12 cellular contexts compared by ENCODE assay signal in the genomic region with DNA sequence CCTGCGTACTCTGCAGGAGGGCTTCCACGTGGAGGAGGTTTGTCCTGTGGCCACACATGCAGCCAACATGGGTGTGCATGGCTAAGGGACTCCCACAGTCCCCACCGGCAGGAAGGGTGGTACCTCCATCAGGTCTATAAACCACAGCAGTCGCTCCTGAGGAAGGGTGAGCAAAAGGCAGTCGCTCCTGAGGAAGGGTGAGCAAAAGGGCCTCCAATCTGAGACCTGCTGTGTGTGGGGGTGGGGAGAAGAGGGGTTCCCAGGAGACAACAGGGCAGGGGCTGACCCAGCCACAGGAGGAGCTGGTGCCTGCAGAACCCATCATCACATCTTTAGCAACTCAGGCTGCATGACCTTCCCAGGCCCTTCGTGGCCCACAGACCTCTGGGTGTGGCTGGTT. TPM values are rescaled to one million over a fixed set of nuclear protein-coding genes. Genes with fewer than 3 reads are reported as not detected.
DNase-seq lines count a peak whose midpoint lies in the region; ATAC-seq and TF ChIP-seq lines count a peak whose summit lies in the region.
"Had no signal": no experiment of that assay in that cellular context is flagged by ENCODE, and none has a peak within 500 bp of the region (broad histone marks: within the 10 kb centered on the region; RNA-seq: fewer than 3 reads in every experiment).

No MANE protein-coding gene starts in this region.

- ATAC-seq in IMR-90 (ENCODE audit: low read depth) (no peak), HG02610 (IDR thresholded peaks at IDR 0.05; ENCODE audit: unreplicated experiment) (no peak)
- ATAC-seq in stimulated activated effector memory CD8-positive, alpha-beta T cell treated with anti-CD3 and anti-CD28 coated beads, Interleukin-12 subunit alpha, Interleukin-12 subunit beta, amount 100 ng/mL, for 72 hours: no peak

- H3K9ac ChIP-seq in IMR-90 (ENCODE audit: low read depth, low read length): no peak overlapping the region
- H3K9ac ChIP-seq in mesendoderm (ENCODE audit: low read length): no peak overlapping the region
- H3K9ac ChIP-seq: GM23248 had no signal

- peak overlapping the region in 1 of 2 donors; percentile 13 for H3K4me3 ChIP-seq in CD4-positive, alpha-beta memory T cell (ENCODE audit: low read length in 2 of 2)
- H3K4me3 ChIP-seq in IMR-90 (ENCODE audit: insufficient read depth, low read depth, low read length) (no peak overlapping the region), hepatocyte (no peak overlapping the region), mesendoderm (ENCODE audit: low read length) (no peak overlapping the region)
- H3K4me3 ChIP-seq: A549, GM23248 had no signal

- H3K9me1 ChIP-seq in IMR-90 (ENCODE audit: insufficient read depth, low read length): peaks cover 8% of the 10 kb centered on the region; the same call in 1 of the 2 replicates

- H3K79me1 ChIP-seq in IMR-90 (ENCODE audit: low read depth in 1 of 2, low read length in 2 of 2) (no peaks in the 10 kb centered on the region), mesendoderm (ENCODE audit: low read length) (no peaks in the 10 kb centered on the region)

- no peaks in the 10 kb centered on the region for H3K9me3 ChIP-seq in CD4-positive, alpha-beta memory T cell (ENCODE audit: control insufficient read depth in 1 of 2, low read length in 2 of 2)
- H3K9me3 ChIP-seq in IMR-90 (ENCODE audit: control insufficient read depth, insufficient read depth, low read length) (no peaks in the 10 kb centered on the region), hepatocyte (ENCODE audit: low read depth) (no peaks in the 10 kb centered on the region)
- H3K9me3 ChIP-seq: A549 had no signal

- H3K4ac ChIP-seq in IMR-90 (ENCODE audit: low read depth, low read length) (no peak overlapping the region), mesendoderm (ENCODE audit: low read depth, low read length) (no peak overlapping the region)

- no peak for TF ChIP-seq POLR2A in IMR-90 (IDR thresholded peaks at IDR 0.05; ENCODE audit: low read depth, low read length)

- H2BK20ac ChIP-seq in IMR-90 (ENCODE audit: low read depth, low read length): no peak overlapping the region

- intact Hi-C loops in CD4-positive, alpha-beta memory T cell (cut with micrococcal nuclease): no loop called here
- intact Hi-C loops in IMR-90 (cut with micrococcal nuclease) (no loop called here), Calu3 (cut with micrococcal nuclease; ENCODE audit: unreplicated experiment) (no loop called here)

- H2BK5ac ChIP-seq in IMR-90 (ENCODE audit: low read depth, low read length, poor library complexity, severe bottlenecking): no peak overlapping the region
- H2BK5ac ChIP-seq in mesendoderm (ENCODE audit: low read length): no peak overlapping the region

- no peak overlapping the region for H4K5ac ChIP-seq in IMR-90 (ENCODE audit: low read depth, low read length)
- no peak overlapping the region for H4K5ac ChIP-seq in mesendoderm (ENCODE audit: low read length)

- no peak for TF ChIP-seq CTCF in IMR-90 (conservative IDR thresholded peaks at IDR 0.05; ENCODE audit: low read depth, low read length)
- TF ChIP-seq CTCF in hepatocyte (IDR thresholded peaks at IDR 0.05; ENCODE audit: poor library complexity): no peak
- no peak for TF ChIP-seq CTCF in Calu3 (IDR thresholded peaks at IDR 0.05; ENCODE audit: unreplicated experiment)

- in situ Hi-C loops in IMR-90 (cut with MboI; ENCODE audit: low sequenced_read_pairs): loop anchor here (10.0 kb wide), 1 partner anchor 597 kb away; no protein-coding TSS in a partner anchor

- H3K4me1 Mint-ChIP-seq in CD4-positive, alpha-beta memory T cell: peaks cover 14 to 24% (median 19%) of the 10 kb centered on the region in 4 donors
- peaks cover 38% of the 10 kb centered on the region for H3K4me1 Mint-ChIP-seq in stimulated activated effector memory CD8-positive, alpha-beta T cell treated with anti-CD3 and anti-CD28 coated beads, Interleukin-12 subunit alpha, Interleukin-12 subunit beta, amount 100 ng/mL, for 72 hours
- no peaks in the 10 kb centered on the region for H3K4me1 Mint-ChIP-seq in Calu3 (ENCODE audit: low read depth, unreplicated experiment)

- peaks cover 14% of the 10 kb centered on the region for H3K4me1 ChIP-seq in CD4-positive, alpha-beta memory T cell (ENCODE audit: insufficient read depth, low read length)
- H3K4me1 ChIP-seq in IMR-90 (ENCODE audit: control insufficient read depth, insufficient read depth, low read length): peaks cover 15% of the 10 kb centered on the region; the same call in 1 of the 2 replicates
- H3K4me1 ChIP-seq in hepatocyte (ENCODE audit: insufficient read depth): peaks cover 7% of the 10 kb centered on the region
- H3K4me1 ChIP-seq in mesendoderm (ENCODE audit: control insufficient read depth, low read depth, low read length): no peaks in the 10 kb centered on the region
- H3K4me1 ChIP-seq: A549 had no signal

- no CpG with 5 or more reads among the region's 6 CpGs for WGBS in IMR-90 (ENCODE audit: extremely low coverage in 2 of 2, insufficient read length in 1 of 2), 2 experiments
- 89% methylated on average over 6 of the region's 6 CpGs for WGBS in hepatocyte (ENCODE audit: low lambda C conversion rate, missing lambda C conversion rate)
- WGBS in mesendoderm (ENCODE audit: extremely low coverage, insufficient coverage, low lambda C conversion rate): no CpG with 5 or more reads among the region's 6 CpGs

- H3K27me3 ChIP-seq in CD4-positive, alpha-beta memory T cell (ENCODE audit: insufficient read depth, low read length): no peaks in the 10 kb centered on the region
- H3K27me3 ChIP-seq in IMR-90 (ENCODE audit: control insufficient read depth, insufficient read depth, low read length) (peaks cover 34% of the 10 kb centered on the region), hepatocyte (no peaks in the 10 kb centered on the region), mesendoderm (ENCODE audit: insufficient read depth, low read length, poor library complexity) (no peaks in the 10 kb centered on the region)

- H3K23ac ChIP-seq in IMR-90 (ENCODE audit: low read depth, low read length) (no peak overlapping the region), mesendoderm (ENCODE audit: low read length) (no peak overlapping the region)

- no peak overlapping the region for H2AK5ac ChIP-seq in IMR-90 (ENCODE audit: low read depth, low read length)
- no peak overlapping the region for H2AK5ac ChIP-seq in mesendoderm (ENCODE audit: low read length)

- H3K36me3 ChIP-seq in CD4-positive, alpha-beta memory T cell (ENCODE audit: insufficient read depth, low read length): no peaks in the 10 kb centered on the region
- no peaks in the 10 kb centered on the region for H3K36me3 ChIP-seq in IMR-90 (ENCODE audit: control insufficient read depth, insufficient read depth, low read length)
- no peaks in the 10 kb centered on the region for H3K36me3 ChIP-seq in hepatocyte (replicated peaks; ENCODE audit: insufficient read depth, low read depth)
- H3K36me3 ChIP-seq in mesendoderm (ENCODE audit: control insufficient read depth, insufficient read depth, low read length): no peaks in the 10 kb centered on the region

- H3K4me2 ChIP-seq in IMR-90 (ENCODE audit: low read depth, low read length) (no peak overlapping the region), hepatocyte (no peak overlapping the region), mesendoderm (ENCODE audit: low read length) (no peak overlapping the region)
- H3K4me2 ChIP-seq: A549 had no signal

- peak overlapping the region in 6 of 8 donors; percentile 4 to 56 (median 24) for H3K4me3 Mint-ChIP-seq in CD4-positive, alpha-beta memory T cell
- no peak overlapping the region for H3K4me3 Mint-ChIP-seq in stimulated activated effector memory CD8-positive, alpha-beta T cell treated with anti-CD3 and anti-CD28 coated beads, Interleukin-12 subunit alpha, Interleukin-12 subunit beta, amount 100 ng/mL, for 72 hours
- no peak overlapping the region for H3K4me3 Mint-ChIP-seq in Calu3 (ENCODE audit: low read depth, unreplicated experiment)
- H3K4me3 Mint-ChIP-seq: CD14-positive monocyte, IgD-negative memory B cell had no signal

- H3K36me3 Mint-ChIP-seq in CD4-positive, alpha-beta memory T cell: no peaks in the 10 kb centered on the region
- peaks cover 14% of the 10 kb centered on the region for H3K36me3 Mint-ChIP-seq in stimulated activated effector memory CD8-positive, alpha-beta T cell treated with anti-CD3 and anti-CD28 coated beads, Interleukin-12 subunit alpha, Interleukin-12 subunit beta, amount 100 ng/mL, for 72 hours
- peaks cover 4% of the 10 kb centered on the region for H3K36me3 Mint-ChIP-seq in Calu3 (ENCODE audit: insufficient read depth, unreplicated experiment)

- H3K79me2 ChIP-seq in hepatocyte (no peaks in the 10 kb centered on the region), mesendoderm (ENCODE audit: control insufficient read depth, insufficient read depth, low read length) (no peaks in the 10 kb centered on the region)

- no peak overlapping the region for H3K14ac ChIP-seq in IMR-90 (replicated peaks; ENCODE audit: low read depth, low read length)

- H3K9me3 Mint-ChIP-seq in CD4-positive, alpha-beta memory T cell: no peaks in the 10 kb centered on the region
- H3K9me3 Mint-ChIP-seq in stimulated activated effector memory CD8-positive, alpha-beta T cell treated with anti-CD3 and anti-CD28 coated beads, Interleukin-12 subunit alpha, Interleukin-12 subunit beta, amount 100 ng/mL, for 72 hours: no peaks in the 10 kb centered on the region
- H3K9me3 Mint-ChIP-seq in Calu3 (ENCODE audit: low read depth, unreplicated experiment): no peaks in the 10 kb centered on the region
- H3K9me3 Mint-ChIP-seq: IgD-negative memory B cell had no signal

- H3K27ac ChIP-seq in CD4-positive, alpha-beta memory T cell (ENCODE audit: low read depth, low read length): no peak overlapping the region
- no peak overlapping the region for H3K27ac ChIP-seq in IMR-90 (ENCODE audit: insufficient read depth, low read length)
- peak overlapping the region; percentile 66 for H3K27ac ChIP-seq in hepatocyte
- H3K27ac ChIP-seq in mesendoderm (ENCODE audit: low read depth, low read length): no peak overlapping the region
- H3K27ac ChIP-seq: GM23248 had no signal

- no peaks in the 10 kb centered on the region for H4K20me1 ChIP-seq in IMR-90 (ENCODE audit: insufficient read depth, low read length)
- H4K20me1 ChIP-seq in hepatocyte (ENCODE audit: insufficient read depth, poor library complexity, severe bottlenecking): no peaks in the 10 kb centered on the region

- H2BK120ac ChIP-seq in IMR-90 (ENCODE audit: low read depth, low read length) (no peak overlapping the region), mesendoderm (ENCODE audit: low read depth, low read length) (no peak overlapping the region)

- no peak overlapping the region for H3K56ac ChIP-seq in IMR-90 (ENCODE audit: extremely low read depth, insufficient read depth, low read length)
- H3K56ac ChIP-seq in mesendoderm (ENCODE audit: low read length): no peak overlapping the region

- H4K91ac ChIP-seq in IMR-90 (ENCODE audit: insufficient read depth, low read depth, low read length): no peak overlapping the region

- peak overlapping the region; percentile 17 for H2AK9ac ChIP-seq in IMR-90 (replicated peaks; ENCODE audit: low read depth, low read length, poor library complexity)

- no peak for DNase-seq in CD4-positive, alpha-beta memory T cell
- no peak for DNase-seq in IMR-90
- no peak for DNase-seq in hepatocyte (ENCODE audit: low spot score)
- DNase-seq in stimulated activated effector memory CD8-positive, alpha-beta T cell treated with anti-CD3 and anti-CD28 coated beads, Interleukin-12 subunit alpha, Interleukin-12 subunit beta, amount 100 ng/mL, for 72 hours (ENCODE audit: low spot score in 2 of 2): no peak
- DNase-seq in mesendoderm: no peak
- no peak for DNase-seq in Calu3
- DNase-seq: DMS 273 treated with DMSO at 0.1 percent for 48 hours had no signal

- CTCF ChIA-PET in CD4-positive, alpha-beta memory T cell (lab: Charles Lee; ENCODE audit: partially characterized antibody): interaction anchor here (1.1 to 2.4 kb wide), 4 partner anchors 11 to 236 kb away, joined by 3 to 11 read pairs (median 4); no protein-coding TSS in a partner anchor
- CTCF ChIA-PET in IMR-90 (lab: Yijun Ruan, JAX): interaction anchor here (0.6 to 1.8 kb wide), 5 partner anchors 12 to 528 kb away, joined by 3 to 15 read pairs (median 4); no protein-coding TSS in a partner anchor
- CTCF ChIA-PET in Calu3 (lab: Charles Lee): no interaction called here

- H2BK15ac ChIP-seq in IMR-90 (ENCODE audit: low read depth, low read length) (no peak overlapping the region), mesendoderm (replicated peaks; ENCODE audit: low read depth) (no peak overlapping the region)

- TF ChIP-seq RAD21 in IMR-90 (IDR thresholded peaks at IDR 0.05; ENCODE audit: low read length): no peak

- BruUV-seq in IMR-90 (replicated peaks; lab: Mats Ljungman, UMichigan) (no TSS peak), Calu3 (replicated peaks; lab: Mats Ljungman, UMichigan) (no TSS peak)

- H3K18ac ChIP-seq in IMR-90 (ENCODE audit: low read depth, low read length): no peak overlapping the region
- no peak overlapping the region for H3K18ac ChIP-seq in mesendoderm (ENCODE audit: low read length)

- POLR2A ChIA-PET in CD4-positive, alpha-beta memory T cell (lab: Charles Lee; ENCODE audit: partially characterized antibody): interaction anchor here (1.3 kb wide), 1 partner anchor 235 kb away, joined by 3 read pairs; no protein-coding TSS in a partner anchor
- POLR2A ChIA-PET in IMR-90 (lab: Charles Lee; ENCODE audit: unreplicated experiment): no interaction called here

- dilution Hi-C loops in IMR-90 (cut with HindIII; ENCODE audit: low sequenced_read_pairs, unreplicated experiment): no loop called here

- H4K8ac ChIP-seq in IMR-90 (ENCODE audit: low read depth in 2 of 2, low read length in 2 of 2) (no peak overlapping the region), mesendoderm (ENCODE audit: low read depth, low read length) (no peak overlapping the region)

- H2AFZ ChIP-seq in IMR-90 (replicated peaks; ENCODE audit: low read length, poor library complexity): no peak overlapping the region
- H2AFZ ChIP-seq in hepatocyte: no peak overlapping the region
- H2AFZ ChIP-seq: GM23248 had no signal

- H3K27me3 Mint-ChIP-seq in CD4-positive, alpha-beta memory T cell: no peaks in the 10 kb centered on the region
- no peaks in the 10 kb centered on the region for H3K27me3 Mint-ChIP-seq in Calu3 (ENCODE audit: unreplicated experiment)
- H3K27me3 Mint-ChIP-seq: IgD-negative memory B cell had no signal

- peak overlapping the region in 4 of 7 donors; percentile 12 to 74 (median 34) for H3K27ac Mint-ChIP-seq in CD4-positive, alpha-beta memory T cell
- H3K27ac Mint-ChIP-seq in stimulated activated effector memory CD8-positive, alpha-beta T cell treated with anti-CD3 and anti-CD28 coated beads, Interleukin-12 subunit alpha, Interleukin-12 subunit beta, amount 100 ng/mL, for 72 hours: peak overlapping the region; percentile 12
- no peak overlapping the region for H3K27ac Mint-ChIP-seq in Calu3 (ENCODE audit: unreplicated experiment)

- H3K9me2 ChIP-seq in hepatocyte (replicated peaks; ENCODE audit: insufficient read depth): no peaks in the 10 kb centered on the region

RNA-seq across cellular contexts. Expression of a gene that starts 30.3 kb away (rescaled TPM):
- total RNA-seq in CD4-positive, alpha-beta memory T cell: 100 to 1,000 TPM; 374 to 375 TPM
- 10 to 100 TPM in 1 of 2 donors, 1 to 10 TPM in 1; 1.9 to 35.6 TPM for polyA plus RNA-seq in CD4-positive, alpha-beta memory T cell
- total RNA-seq in IMR-90 (2012; rRNA removed) (2.7 and 2.8 TPM in 2 replicates), hepatocyte (12.9 and 13.8 TPM in 2 replicates), Calu3 (2022) (3.9 and 5.8 TPM in 2 replicates)
- polyA plus RNA-seq in IMR-90 (2012; rRNA removed) (7.2 and 7.3 TPM in 2 replicates), hepatocyte (4.5 and 6.6 TPM in 2 replicates)
- polyA plus RNA-seq in IMR-90 (2012; cell fraction: cytosol; rRNA removed): 1.3 and 5.9 TPM in 2 replicates
- 23.5 and 29.0 TPM in 2 replicates for polyA plus RNA-seq in IMR-90 (2012; cell fraction: nucleus; rRNA removed; ENCODE audit: low replicate concordance)
- polyA plus RNA-seq in mesendoderm (2013, experiment 1 of 2): 9.6 TPM
- 10.0 TPM for polyA plus RNA-seq in mesendoderm (2013, experiment 2 of 2)

Comparison
In these comparisons a context has a peak if more than half of its experiments do, and no peak if none do; other contexts are left out.
1. H3K4me3 Mint-ChIP-seq: peak in CD4-positive, alpha-beta memory T cell (6 of 8); none in stimulated activated effector memory CD8-positive, alpha-beta T cell treated with anti-CD3 and anti-CD28 coated beads, Interleukin-12 subunit alpha, Interleukin-12 subunit beta, amount 100 ng/mL, for 72 hours (single experiment) and Calu3 (single experiment).
2. RNA of a gene that starts 30.3 kb away (total RNA-seq): 374 to 375 TPM in CD4-positive, alpha-beta memory T cell; 12.9 to 13.8 TPM in hepatocyte, 3.9 to 5.8 TPM in Calu3 and 2.7 to 2.8 TPM in IMR-90; every median in the first group is over 10 times any median in the second.